Comparison of ENCODE assay signal across 8 cellular contexts in genomic region chr14:32252030-32252670, GRCh38. TPM values are rescaled to one million over a fixed set of nuclear protein-coding genes. Genes with fewer than 3 reads are reported as not detected.
DNase-seq lines count a peak whose midpoint lies in the region; ATAC-seq, FAIRE-seq and TF ChIP-seq lines count a peak whose summit lies in the region.

No MANE protein-coding gene starts in this region.

- in situ Hi-C loops in GM12878 (cut with MboI) = loop anchor here (5.0 kb wide), 1 partner anchor 180 kb away; no protein-coding TSS in a partner anchor
- in situ Hi-C loops in gastrocnemius medialis (cut with MboI; ENCODE audit: low sequenced_read_pairs in 4 of 4) = loop anchor here (5.0 to 25.0 kb wide), 9 partner anchors 180 to 740 kb away; no protein-coding TSS in a partner anchor

- H3K27ac ChIP-seq in GM12878 (ENCODE audit: control insufficient read depth, insufficient read depth) (no peak overlapping the region), gastrocnemius medialis (peak overlapping the region in 1 of 4 donors; percentile 40)

- no TSS peak for BruUV-seq in GM12878 (replicated peaks; lab: Mats Ljungman, UMichigan)

- H4K20me1 ChIP-seq in GM12878 (ENCODE audit: control insufficient read depth, insufficient read depth) = no peaks in the 10 kb centered on the region

- H3K79me2 ChIP-seq in GM12878 (ENCODE audit: control insufficient read depth, insufficient read depth, low read length) = no peaks in the 10 kb centered on the region

- CTCF ChIA-PET in GM12878 (lab: Yijun Ruan, JAX) = interaction anchor here (0.6 to 11.7 kb wide), 35 partner anchors 8 to 800 kb away, joined by 3 to 300 read pairs (median 4); partner anchors contain the start of genes ARHGAP5 and RNU6-8

- ATAC-seq in Right ventricle myocardium inferior (peak; percentile 82), HG02798 (IDR thresholded peaks at IDR 0.05; ENCODE audit: poor library complexity, unreplicated experiment) (peak; percentile 90), SK-N-SH treated with all-trans-retinoic acid at 6 μM for 48 hours (peak; percentile 89), GM12878 (peak; percentile 93), gastrocnemius medialis (peak; percentile 85 to 93)

- H3K4me2 ChIP-seq in GM12878 (ENCODE audit: control insufficient read depth, insufficient read depth) = no peak overlapping the region

- peak; percentile 78 for FAIRE-seq in GM12878 (lab: Jason Lieb, UNC)

- no peak overlapping the region for H3K9ac ChIP-seq in GM12878 (ENCODE audit: control insufficient read depth, insufficient read depth, low read length)

- H3K36me3 ChIP-seq in GM12878 (ENCODE audit: control insufficient read depth in 2 of 2, insufficient read depth in 2 of 2, low read length in 1 of 2) (no peaks in the 10 kb centered on the region), gastrocnemius medialis (no peaks in the 10 kb centered on the region)

- peak; percentile 97 for TF ChIP-seq RAD21 in GM12878 (IDR thresholded peaks at IDR 0.05; ENCODE audit: insufficient read depth, low read depth, low read length)

- H3K9me3 ChIP-seq in GM12878 (replicated peaks; ENCODE audit: control insufficient read depth, insufficient read depth, low read length) (no peaks in the 10 kb centered on the region), gastrocnemius medialis (no peaks in the 10 kb centered on the region)

- no peak for DNase-seq in Right ventricle myocardium inferior (ENCODE audit: missing footprints)
- no peak for DNase-seq in cardiac septum (ENCODE audit: low spot score)
- DNase-seq in NCI-H1417 (lab: John Stamatoyannopoulos, UW) = peak; percentile 69 to 90 (median 79)
- DNase-seq in GM12878 (ENCODE audit: low read depth, low spot score) = peak; percentile 36
- peak in 35 of 51 donors; percentile 3 to 87 (median 25) for DNase-seq in hypothalamus (lab: John Stamatoyannopoulos, UW)
- peak; percentile 40 to 45 for DNase-seq in gastrocnemius medialis

- TF ChIP-seq CTCF in GM12878 (IDR thresholded peaks at IDR 0.05 in 2 of 3, conservative IDR thresholded peaks at IDR 0.05 in 1 of 3; ENCODE audit: control insufficient read depth in 2 of 3, extremely low read depth in 1 of 3, insufficient read depth in 1 of 3, low read depth in 3 of 3, low read length in 3 of 3) (peak; percentile 74 to 88 (median 86)), gastrocnemius medialis (IDR thresholded peaks at IDR 0.05 in 4 of 5, conservative IDR thresholded peaks at IDR 0.05 in 1 of 5) (peak; percentile 50 to 89 (median 79))

- 65% methylated on average over 3 of the region's 3 CpGs for WGBS in GM12878 (ENCODE audit: insufficient coverage, insufficient replicate concordance, low lambda C conversion rate, missing lambda C conversion rate)

- no peak for TF ChIP-seq EP300 in GM12878 (IDR thresholded peaks at IDR 0.05; ENCODE audit: borderline replicate concordance in 1 of 2, control insufficient read depth in 1 of 2, low read depth in 2 of 2, low read length in 2 of 2)

- H2AFZ ChIP-seq in GM12878 (ENCODE audit: control insufficient read depth, low read depth, low read length) = peak overlapping the region; percentile 58

- H3K4me1 ChIP-seq in GM12878 (ENCODE audit: control insufficient read depth, insufficient read depth, low read length) (no peaks in the 10 kb centered on the region), gastrocnemius medialis (peaks cover 7 to 15% of the 10 kb centered on the region in 2 donors)

- H3K4me3 ChIP-seq in GM12878 (no peak overlapping the region), gastrocnemius medialis (no peak overlapping the region)

- H3K27me3 ChIP-seq in GM12878 (replicated peaks in 1 of 2; ENCODE audit: control insufficient read depth in 2 of 2, insufficient read depth in 2 of 2, low read length in 1 of 2) (no peaks in the 10 kb centered on the region), gastrocnemius medialis (no peaks in the 10 kb centered on the region)

- SMC1A ChIA-PET in GM12878 (lab: Charles Lee; ENCODE audit: uncharacterized antibody, unreplicated experiment) = interaction anchor here (0.7 to 7.6 kb wide), 26 partner anchors 7 to 746 kb away, joined by 3 to 154 read pairs (median 4); no protein-coding TSS in a partner anchor

- RAD21 ChIA-PET in GM12878 (lab: Charles Lee; ENCODE audit: unreplicated experiment) = interaction anchor here (0.5 to 5.8 kb wide), 12 partner anchors 11 to 742 kb away, joined by 3 to 99 read pairs (median 3); no protein-coding TSS in a partner anchor

- TF ChIP-seq POLR2A in GM12878 (IDR thresholded peaks at IDR 0.05; ENCODE audit: low read depth, low read length) (no peak), gastrocnemius medialis (IDR thresholded peaks at IDR 0.05) (no peak)

- intact Hi-C loops in Right ventricle myocardium inferior (cut with DNase I) = loop anchor here (1.0 to 2.0 kb wide), 3 partner anchors 175 to 741 kb away; partner anchors contain the start of gene ARHGAP5
- intact Hi-C loops in cardiac septum (cut with DNase I) = loop anchor here (2.0 to 5.0 kb wide), 4 partner anchors 50 to 315 kb away; partner anchors contain the start of genes RNU6-7 and RNU6-8
- intact Hi-C loops in GM12878 (cut with micrococcal nuclease; ENCODE audit: unreplicated experiment) = loop anchor here (1.0 to 2.0 kb wide), 3 partner anchors 45 to 326 kb away; no protein-coding TSS in a partner anchor
- intact Hi-C loops in gastrocnemius medialis (cut with DNase I; ENCODE audit: low total_unique reads) = loop anchor here (1.0 to 5.0 kb wide), 2 partner anchors 50 to 179 kb away; partner anchors contain the start of genes RNU6-7 and RNU6-8

- POLR2A ChIA-PET in GM12878 (lab: Charles Lee) = no interaction called here

TF ChIP-seq in SK-N-SH treated with all-trans-retinoic acid at 6 μM for 48 hours, 23 proteins besides CTCF, POLR2A, EP300 and RAD21:
- TF ChIP-seq CSDC2 (CRISPR knock-in tag; IDR thresholded peaks at IDR 0.05) (no peak), ISL1 (CRISPR knock-in tag; IDR thresholded peaks at IDR 0.05) (0 out of 2 replicates have a peak, but pooled peaks have one; percentile 13), ZFP30 (CRISPR knock-in tag; IDR thresholded peaks at IDR 0.05) (no peak)

TF ChIP-seq in GM12878, 131 proteins besides CTCF, POLR2A, EP300 and RAD21 (continues in another document):
- TF ChIP-seq, protein P1, sequence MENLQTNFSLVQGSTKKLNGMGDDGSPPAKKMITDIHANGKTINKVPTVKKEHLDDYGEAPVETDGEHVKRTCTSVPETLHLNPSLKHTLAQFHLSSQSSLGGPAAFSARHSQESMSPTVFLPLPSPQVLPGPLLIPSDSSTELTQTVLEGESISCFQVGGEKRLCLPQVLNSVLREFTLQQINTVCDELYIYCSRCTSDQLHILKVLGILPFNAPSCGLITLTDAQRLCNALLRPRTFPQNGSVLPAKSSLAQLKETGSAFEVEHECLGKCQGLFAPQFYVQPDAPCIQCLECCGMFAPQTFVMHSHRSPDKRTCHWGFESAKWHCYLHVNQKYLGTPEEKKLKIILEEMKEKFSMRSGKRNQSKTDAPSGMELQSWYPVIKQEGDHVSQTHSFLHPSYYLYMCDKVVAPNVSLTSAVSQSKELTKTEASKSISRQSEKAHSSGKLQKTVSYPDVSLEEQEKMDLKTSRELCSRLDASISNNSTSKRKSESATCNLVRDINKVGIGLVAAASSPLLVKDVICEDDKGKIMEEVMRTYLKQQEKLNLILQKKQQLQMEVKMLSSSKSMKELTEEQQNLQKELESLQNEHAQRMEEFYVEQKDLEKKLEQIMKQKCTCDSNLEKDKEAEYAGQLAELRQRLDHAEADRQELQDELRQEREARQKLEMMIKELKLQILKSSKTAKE (IDR thresholded peaks at IDR 0.05; ENCODE audit: low read depth, poor library complexity, severe bottlenecking) = peak; percentile 41
- TF ChIP-seq IKZF1 (conservative IDR thresholded peaks at IDR 0.05) = peak; percentile 46
- peak; percentile 40; the same call in 1 of the 2 replicates for TF ChIP-seq YY1 (IDR thresholded peaks at IDR 0.05; ENCODE audit: low read depth, low read length)
- TF ChIP-seq NFYA (IDR thresholded peaks at IDR 0.05; ENCODE audit: borderline replicate concordance, low read depth, low read length) = no peak

RNA-seq across cellular contexts. Expression of gene RNU6-8, which starts 49.1 kb away (rescaled TPM):
- total RNA-seq in Right ventricle myocardium inferior (not detected), cardiac septum (not detected), GM12878 (2014; rRNA removed) (not detected in 2 replicates), GM12878 (2014; rRNA removed; fragmentation: Illumina TruSeq; extraction: Trizol) (not detected in 2 replicates), GM12878 (2021) (not detected in 2 replicates), gastrocnemius medialis (not detected)
- total RNA-seq in GM12878 (2013; cell fraction: nucleolus; rRNA removed) = not detected in 2 replicates
- not detected for polyA plus RNA-seq in GM12878 (2011; ENCODE audit: low read depth)
- polyA plus RNA-seq in GM12878 (2011; rRNA removed) (not detected in 2 replicates), GM12878 (2014; fragmentation: Illumina TruSeq; extraction: Trizol) (not detected in 2 replicates), GM12878 (2014; fragmentation: Nextera tagmentation; extraction: Ambion mirVana) (not detected), GM12878 (2014; rRNA removed) (not detected in 2 replicates), GM12878 (2016; fragmentation: Nextera tagmentation; extraction: Ambion mirVana) (not detected)
- not detected in 2 replicates for polyA plus RNA-seq in GM12878 (2011; cell fraction: cytosol; rRNA removed)
- polyA plus RNA-seq in GM12878 (2011; cell fraction: nucleus; rRNA removed) = not detected in 2 replicates
- polyA plus RNA-seq in GM12878 (2012) = not detected in 2 replicates
- polyA minus RNA-seq in GM12878 (2011; rRNA and poly(A)+ RNA removed) = not detected in 2 replicates
- not detected in 2 replicates for polyA minus RNA-seq in GM12878 (2011; cell fraction: cytosol; rRNA and poly(A)+ RNA removed)
- polyA minus RNA-seq in GM12878 (2011; cell fraction: nucleus; rRNA and poly(A)+ RNA removed) = under 0.01 TPM in 1 of 2 replicates, not detected in the other

RNA-seq across cellular contexts. Expression of gene RNU6-7, which starts 50.3 kb away (rescaled TPM):
- total RNA-seq in Right ventricle myocardium inferior (not detected), cardiac septum (not detected), GM12878 (2014; rRNA removed) (not detected in 2 replicates), GM12878 (2014; rRNA removed; fragmentation: Illumina TruSeq; extraction: Trizol) (not detected in 2 replicates), GM12878 (2021) (not detected in 2 replicates), gastrocnemius medialis (not detected)
- total RNA-seq in GM12878 (2013; cell fraction: nucleolus; rRNA removed) = not detected in 2 replicates
- not detected for polyA plus RNA-seq in GM12878 (2011; ENCODE audit: low read depth)
- polyA plus RNA-seq in GM12878 (2011; rRNA removed) (not detected in 2 replicates), GM12878 (2014; fragmentation: Illumina TruSeq; extraction: Trizol) (not detected in 2 replicates), GM12878 (2014; fragmentation: Nextera tagmentation; extraction: Ambion mirVana) (not detected), GM12878 (2014; rRNA removed) (not detected in 2 replicates), GM12878 (2016; fragmentation: Nextera tagmentation; extraction: Ambion mirVana) (not detected)
- not detected in 2 replicates for polyA plus RNA-seq in GM12878 (2011; cell fraction: cytosol; rRNA removed)
- polyA plus RNA-seq in GM12878 (2011; cell fraction: nucleus; rRNA removed) = not detected in 2 replicates
- polyA plus RNA-seq in GM12878 (2012) = not detected in 2 replicates
- polyA minus RNA-seq in GM12878 (2011; rRNA and poly(A)+ RNA removed) = not detected in 2 replicates
- polyA minus RNA-seq in GM12878 (2011; cell fraction: cytosol; rRNA and poly(A)+ RNA removed) = not detected in 2 replicates
- polyA minus RNA-seq in GM12878 (2011; cell fraction: nucleus; rRNA and poly(A)+ RNA removed) = under 0.01 TPM in 1 of 2 replicates, not detected in the other

Comparison
In these comparisons a context has a peak if more than half of its experiments do, and no peak if none do; other contexts are left out.
1. DNase-seq: peak in NCI-H1417 (3 of 3), GM12878 (single experiment), hypothalamus (35 of 51) and gastrocnemius medialis (2 of 2); none in Right ventricle myocardium inferior (single experiment) and cardiac septum (single experiment).
2. Peak in every context shown above with its lines, with median percentiles within 50 percentile points of each other: ATAC-seq.